12 cellular contexts compared by ENCODE assay signal in the genomic region with DNA sequence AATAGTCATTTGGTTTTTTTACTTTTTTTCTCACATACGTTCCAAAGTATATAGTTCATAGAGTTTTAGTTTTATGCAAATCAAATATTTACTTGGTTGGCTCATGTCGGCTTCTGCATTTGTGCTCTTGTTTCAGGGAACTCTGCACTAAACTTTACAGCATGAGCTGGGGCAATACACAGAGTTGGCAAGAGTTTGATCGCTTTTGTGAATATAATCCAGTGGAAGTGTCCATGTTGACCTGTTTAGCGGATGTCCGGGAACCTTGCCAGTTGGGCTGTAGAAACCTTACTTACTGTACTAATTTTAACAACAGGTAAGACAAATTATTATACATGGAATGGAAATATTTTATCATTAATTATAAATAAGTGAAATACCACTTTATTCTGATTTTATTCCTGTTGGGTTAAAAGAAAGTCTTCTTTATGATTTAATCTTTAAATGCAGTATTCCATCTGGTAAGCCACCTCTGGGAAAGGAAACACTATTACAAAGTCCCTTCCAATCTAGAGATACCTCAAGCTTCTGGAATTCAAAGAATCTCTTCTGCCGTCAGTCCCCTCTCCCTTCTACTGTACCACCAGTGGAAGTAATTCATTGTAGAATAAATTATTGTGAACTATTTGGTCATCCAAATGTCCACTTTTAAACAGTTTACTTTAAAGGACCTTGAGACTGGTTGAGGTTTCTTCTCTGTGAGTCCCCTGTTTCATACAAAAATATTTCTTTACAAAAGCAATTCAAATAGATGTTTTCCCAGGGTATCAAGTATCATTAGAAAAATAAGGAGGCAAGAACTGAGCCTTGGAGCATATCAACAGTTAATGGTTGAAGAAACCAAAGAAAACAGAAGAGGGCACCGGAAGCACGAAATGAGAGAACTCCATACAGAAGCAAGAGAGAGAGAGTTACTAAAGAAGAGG. TPM values are rescaled to one million over a fixed set of nuclear protein-coding genes. Genes with fewer than 3 reads are reported as not detected.
DNase-seq lines count a peak whose midpoint lies in the region; ATAC-seq, FAIRE-seq and TF ChIP-seq lines count a peak whose summit lies in the region.
"Had no signal": no experiment of that assay in that cellular context is flagged by ENCODE, and none has a peak within 500 bp of the region (broad histone marks: within the 10 kb centered on the region; RNA-seq: fewer than 3 reads in every experiment).

No MANE protein-coding gene starts in this region.

- WGBS in small intestine, 3 donors, result 32 to 43% (median 43%) methylated on average over 8 of the region's 8 CpGs
- WGBS in spleen, 5 donors, result 75 to 86% (median 81%) methylated on average over 8 of the region's 8 CpGs

- ATAC-seq in GM21529 (IDR thresholded peaks at IDR 0.05; ENCODE audit: unreplicated experiment), result no peak

- no peaks in the 10 kb centered on the region for H3K27me3 Mint-ChIP-seq in activated CD4-positive, alpha-beta T cell treated with anti-CD3 and anti-CD28 coated beads, Interleukin-2, amount 10 ng/mL, durations not matched to agents 24 days and 14 days

- H3K27me3 ChIP-seq in left ventricle myocardium inferior (ENCODE audit: low read depth) (no peaks in the 10 kb centered on the region), small intestine (ENCODE audit: control insufficient read depth in 2 of 2, insufficient read depth in 2 of 2, low read length in 2 of 2) (no peaks in the 10 kb centered on the region), spleen (replicated peaks in 1 of 7) (no peaks in the 10 kb centered on the region)
- H3K27me3 ChIP-seq: BLaER1 treated with 17β-estradiol and CSF1 and Interleukin-3, amounts not matched to agents 10 nM and 100 nM; neutrophil; uterus had no signal

- no peak for DNase-seq in activated CD4-positive, alpha-beta T cell treated with anti-CD3 and anti-CD28 coated beads, Interleukin-2, amount 10 ng/mL, durations not matched to agents 24 days and 14 days
- DNase-seq in activated CD4-positive, alpha-beta T cell treated with anti-CD3 and anti-CD28 coated beads, Interleukin-2, amount 50 U/mL, for 4 hours, result no peak
- DNase-seq in left ventricle myocardium inferior (no peak), small intestine (peak; percentile 12), spleen (no peak), OCI-M2 (lab: John Stamatoyannopoulos, UW; ENCODE audit: unreplicated experiment) (no peak)
- DNase-seq: NCI-H510A treated with DMSO at 0.1 percent for 48 hours had no signal

- H3K4me1 Mint-ChIP-seq in activated CD4-positive, alpha-beta T cell treated with anti-CD3 and anti-CD28 coated beads, Interleukin-2, amount 10 ng/mL, durations not matched to agents 24 days and 14 days, result peaks cover 15% of the 10 kb centered on the region

- no peak for TF ChIP-seq CTCF in left ventricle myocardium inferior (IDR thresholded peaks at IDR 0.05; ENCODE audit: borderline replicate concordance)
- TF ChIP-seq CTCF in spleen (IDR thresholded peaks at IDR 0.05 in 8 of 11, conservative IDR thresholded peaks at IDR 0.05 in 3 of 11), result no peak

- H3K4me3 ChIP-seq in left ventricle myocardium inferior (no peak overlapping the region), small intestine (ENCODE audit: low read depth in 1 of 2, low read length in 2 of 2) (no peak overlapping the region), spleen (no peak overlapping the region)
- H3K4me3 ChIP-seq: BLaER1 treated with 17β-estradiol and CSF1 and Interleukin-3, amounts not matched to agents 10 nM and 100 nM; uterus had no signal

- peak overlapping the region; percentile 44 for H3K4me3 Mint-ChIP-seq in activated CD4-positive, alpha-beta T cell treated with anti-CD3 and anti-CD28 coated beads, Interleukin-2, amount 10 ng/mL, durations not matched to agents 24 days and 14 days

- peak; percentile 22 for FAIRE-seq in TTC549 (lab: Jason Lieb, UNC)
- FAIRE-seq in small intestine (lab: Jason Lieb, UNC), result no peak

- H3K27ac ChIP-seq in left ventricle myocardium inferior (replicated peaks) (peak overlapping the region; percentile 58), small intestine (ENCODE audit: low read depth in 1 of 2, low read length in 1 of 2) (no peak overlapping the region), spleen (peak overlapping the region in 2 of 8 donors; percentile 9 to 78)
- H3K27ac ChIP-seq: neutrophil had no signal

- H3K27ac Mint-ChIP-seq in activated CD4-positive, alpha-beta T cell treated with anti-CD3 and anti-CD28 coated beads, Interleukin-2, amount 10 ng/mL, durations not matched to agents 24 days and 14 days, result peak overlapping the region; percentile 9

- peaks cover 4% of the 10 kb centered on the region for H3K9me3 ChIP-seq in left ventricle myocardium inferior (replicated peaks)
- H3K9me3 ChIP-seq in small intestine (ENCODE audit: control insufficient read depth, low read depth), result no peaks in the 10 kb centered on the region
- H3K9me3 ChIP-seq in spleen, result peaks cover 0 to 9% (median 0%) of the 10 kb centered on the region in 8 donors
- H3K9me3 ChIP-seq: neutrophil, uterus had no signal

- H3K9me3 Mint-ChIP-seq in activated CD4-positive, alpha-beta T cell treated with anti-CD3 and anti-CD28 coated beads, Interleukin-2, amount 10 ng/mL, durations not matched to agents 24 days and 14 days, result peaks cover 12% of the 10 kb centered on the region

- peaks cover 20% of the 10 kb centered on the region for H3K4me1 ChIP-seq in left ventricle myocardium inferior
- no peaks in the 10 kb centered on the region for H3K4me1 ChIP-seq in small intestine (ENCODE audit: control insufficient read depth in 2 of 2, insufficient read depth in 1 of 2, low read depth in 1 of 2, low read length in 1 of 2)
- H3K4me1 ChIP-seq in spleen, result peaks cover 0 to 23% (median 11%) of the 10 kb centered on the region in 6 donors
- H3K4me1 ChIP-seq: uterus had no signal

- intact Hi-C loops in activated CD4-positive, alpha-beta T cell treated with anti-CD3 and anti-CD28 coated beads, Interleukin-2, amount 10 ng/mL, durations not matched to agents 24 days and 14 days (cut with micrococcal nuclease), result no loop called here
- intact Hi-C loops in left ventricle myocardium inferior (cut with micrococcal nuclease), result no loop called here
- intact Hi-C loops in spleen (cut with DNase I; ENCODE audit: low total_unique reads), result no loop called here

- H3K36me3 Mint-ChIP-seq in activated CD4-positive, alpha-beta T cell treated with anti-CD3 and anti-CD28 coated beads, Interleukin-2, amount 10 ng/mL, durations not matched to agents 24 days and 14 days (ENCODE audit: low read depth), result peaks cover 18% of the 10 kb centered on the region

- H3K36me3 ChIP-seq in left ventricle myocardium inferior, result peaks cover 8% of the 10 kb centered on the region
- no peaks in the 10 kb centered on the region for H3K36me3 ChIP-seq in small intestine (ENCODE audit: control insufficient read depth in 2 of 2, insufficient read depth in 2 of 2, low read length in 2 of 2)
- peaks cover 0 to 8% (median 0%) of the 10 kb centered on the region in 6 donors for H3K36me3 ChIP-seq in spleen
- H3K36me3 ChIP-seq: neutrophil, uterus had no signal

- no peak for TF ChIP-seq POLR2A in spleen (IDR thresholded peaks at IDR 0.05)

RNA-seq across cellular contexts. Expression of a gene that starts 45.2 kb away (rescaled TPM):
- total RNA-seq in activated CD4-positive, alpha-beta T cell treated with anti-CD3 and anti-CD28 coated beads, Interleukin-2, amount 10 ng/mL, durations not matched to agents 24 days and 14 days, result 25.5 and 25.7 TPM in 2 replicates
- total RNA-seq in left ventricle myocardium inferior (8.7 TPM), spleen (10 to 100 TPM; 25.4 to 72.1 (median 42.1) TPM)
- polyA plus RNA-seq in small intestine (10 to 100 TPM in 2 of 3 donors, 1 to 10 TPM in 1; 3.4 to 22.3 (median 13.0) TPM), spleen (10 to 100 TPM; 25.2 to 37.5 (median 30.3) TPM)

RNA-seq across cellular contexts. Expression of a gene that starts 54.6 kb away (rescaled TPM):
- 3.9 and 4.3 TPM in 2 replicates for total RNA-seq in activated CD4-positive, alpha-beta T cell treated with anti-CD3 and anti-CD28 coated beads, Interleukin-2, amount 10 ng/mL, durations not matched to agents 24 days and 14 days
- total RNA-seq in left ventricle myocardium inferior (5.4 TPM), spleen (10 to 100 TPM in 4 of 7 donors, 1 to 10 TPM in 3; 9.3 to 16.0 (median 12.5) TPM)
- polyA plus RNA-seq in small intestine (1 to 10 TPM in 1 of 3 donors, under 1 TPM in 1, not detected in 1; 0.81 to 4.7 TPM), spleen (1 to 10 TPM; 2.7 to 3.6 (median 3.4) TPM)
